Comparison of ENCODE assay signal across 17 cellular contexts in the genomic region with DNA sequence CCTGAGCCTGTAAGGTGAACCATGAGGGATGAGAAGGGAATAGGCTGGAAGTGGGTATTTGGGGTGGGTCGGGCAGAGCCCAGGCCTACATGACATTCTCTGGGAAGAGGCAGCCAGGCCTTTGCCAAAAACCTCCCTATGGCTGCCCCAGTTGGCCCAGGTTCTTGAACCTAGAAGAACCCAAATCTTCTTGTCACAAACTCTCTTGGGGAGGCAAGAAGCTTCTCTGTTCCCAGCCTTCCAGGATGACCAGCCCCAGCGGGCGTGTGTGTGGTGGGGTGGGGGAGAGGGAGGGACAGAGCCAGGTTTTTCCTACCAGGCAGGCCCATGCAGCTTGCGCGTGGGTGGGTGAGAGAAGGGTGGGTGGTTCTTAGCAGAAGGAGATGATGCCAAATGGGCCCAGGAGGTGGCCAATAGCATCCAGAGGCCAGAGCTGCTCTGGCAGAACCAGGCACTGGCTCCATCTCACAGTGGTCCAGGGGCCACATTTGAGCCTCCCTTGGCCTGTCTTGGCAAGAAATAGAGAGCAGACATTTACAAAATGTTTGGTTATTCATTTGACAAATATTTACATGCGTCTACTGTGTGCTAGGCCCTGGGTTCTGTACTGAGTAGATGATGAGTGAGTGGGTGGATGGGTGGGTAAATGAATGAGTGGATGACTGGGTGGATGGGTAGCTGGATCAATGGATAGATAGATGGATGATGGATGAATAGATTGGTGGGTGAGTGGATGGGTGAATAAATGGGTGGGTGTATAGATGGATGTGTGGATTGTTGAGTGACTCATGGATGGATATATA.
"Had no signal": no experiment of that assay in that cellular context is flagged by ENCODE, and none has a peak within 500 bp of the region (broad histone marks: within the 10 kb centered on the region; RNA-seq: fewer than 3 reads in every experiment).

No MANE protein-coding gene starts in this region.

- DNase-seq: esophagus squamous epithelium; foreskin keratinocyte; left colon; left ventricle myocardium superior; mesenchymal stem cell; midbrain; right cardiac atrium; small intestine; stimulated activated CD4-positive, alpha-beta T cell treated with anti-CD3 and anti-CD28 coated beads, Interleukin-2, amount 100 ng/mL, for 48 hours; stimulated activated naive CD4-positive, alpha-beta T cell treated with Interleukin-2 at 50 U/mL for 16 hours; trophoblast cell had no signal

- H3K36me3 Mint-ChIP-seq: natural killer cell treated with Interleukin-12 subunit alpha and Interleukin-12 subunit beta and Interleukin-15 and Interleukin-18, amount 100 ng/mL, for 72 hours; neural progenitor cell had no signal

- H3K27ac Mint-ChIP-seq: dendritic cell treated with granulocyte-macrophage colony-stimulating factor and Interleukin-4, amounts not matched to agents 40 ng/mL and 50 ng/mL, for 4 days; natural killer cell treated with Interleukin-12 subunit alpha and Interleukin-12 subunit beta and Interleukin-15 and Interleukin-18, amount 100 ng/mL, for 72 hours; neural progenitor cell; progenitor cell of endocrine pancreas had no signal

- H3K27me3 ChIP-seq: esophagus squamous epithelium, foreskin keratinocyte, hepatocyte, neural progenitor cell had no signal

- ATAC-seq: foreskin keratinocyte; left colon; left ventricle myocardium superior; natural killer cell treated with Interleukin-12 subunit alpha and Interleukin-12 subunit beta and Interleukin-15 and Interleukin-18, amount 100 ng/mL, for 72 hours; right cardiac atrium had no signal

- H3K9me3 ChIP-seq: esophagus squamous epithelium had no signal

- H3K9me3 Mint-ChIP-seq: dendritic cell treated with granulocyte-macrophage colony-stimulating factor and Interleukin-4, amounts not matched to agents 40 ng/mL and 50 ng/mL, for 4 days; natural killer cell treated with Interleukin-12 subunit alpha and Interleukin-12 subunit beta and Interleukin-15 and Interleukin-18, amount 100 ng/mL, for 72 hours; neural progenitor cell had no signal

- H3K27ac ChIP-seq: esophagus squamous epithelium, foreskin keratinocyte, hepatocyte, neural progenitor cell had no signal

- H3K4me3 ChIP-seq: esophagus squamous epithelium, hepatocyte, lung, neural progenitor cell had no signal

- H3K4me3 Mint-ChIP-seq: dendritic cell treated with granulocyte-macrophage colony-stimulating factor and Interleukin-4, amounts not matched to agents 40 ng/mL and 50 ng/mL, for 4 days; natural killer cell treated with Interleukin-12 subunit alpha and Interleukin-12 subunit beta and Interleukin-15 and Interleukin-18, amount 100 ng/mL, for 72 hours; neural progenitor cell had no signal

- H3K36me3 ChIP-seq: esophagus squamous epithelium, neural progenitor cell had no signal
